Comparison of ENCODE assay signal across 8 cellular contexts in genomic region chr9:125239631-125240597, GRCh38. TPM values are rescaled to one million over a fixed set of nuclear protein-coding genes. Genes with fewer than 3 reads are reported as not detected.
A peak's percentile ranks its signal among the peaks of the same experiment; 100 is the strongest.
DNase-seq lines count a peak whose midpoint lies in the region; ATAC-seq and TF ChIP-seq lines count a peak whose summit lies in the region.

No MANE protein-coding gene starts in this region.

- no peaks in the 10 kb centered on the region for H3K27me3 Mint-ChIP-seq in T-helper 17 cell

- DNase-seq in GM12864 (ENCODE audit: low read depth) (no peak), T-helper 17 cell (no peak), fibroblast of villous mesenchyme (ENCODE audit: low read depth) (no peak), retinal pigment epithelial cell (ENCODE audit: low read depth) (no peak), LoVo (ENCODE audit: low spot score) (no peak)

- no peaks in the 10 kb centered on the region for H3K9me3 ChIP-seq in T-helper 17 cell (ENCODE audit: control insufficient read depth, low read length, poor library complexity, severe bottlenecking)

- ATAC-seq in T-helper 17 cell, result no peak
- no peak for ATAC-seq in HG03571 (IDR thresholded peaks at IDR 0.05; ENCODE audit: unreplicated experiment)
- no peak for ATAC-seq in GM21528 (IDR thresholded peaks at IDR 0.05; ENCODE audit: low FRiP score, unreplicated experiment)
- no peak for ATAC-seq in HG02610 (IDR thresholded peaks at IDR 0.05; ENCODE audit: unreplicated experiment)

- peaks cover 42% of the 10 kb centered on the region for H3K4me1 Mint-ChIP-seq in T-helper 17 cell

- peak overlapping the region; percentile 94 for H3K4me3 Mint-ChIP-seq in T-helper 17 cell

- peaks cover 16% of the 10 kb centered on the region for H3K36me3 Mint-ChIP-seq in T-helper 17 cell (ENCODE audit: low read depth)

- H3K4me3 ChIP-seq in GM12864 (ENCODE audit: low read depth, low read length) (peak overlapping the region; percentile 73), fibroblast of villous mesenchyme (ENCODE audit: low read depth, low read length) (peak overlapping the region; percentile 90), retinal pigment epithelial cell (ENCODE audit: low read length) (peak overlapping the region; percentile 100)

- TF ChIP-seq CTCF in GM12864 (IDR thresholded peaks at IDR 0.05; ENCODE audit: low read depth, low read length, missing control alignments), result no peak
- no peak for TF ChIP-seq CTCF in fibroblast of villous mesenchyme (IDR thresholded peaks at IDR 0.05; ENCODE audit: insufficient read depth, low read depth, low read length)
- no peak for TF ChIP-seq CTCF in retinal pigment epithelial cell (conservative IDR thresholded peaks at IDR 0.05; ENCODE audit: low read depth, low read length)

- H3K27ac Mint-ChIP-seq in T-helper 17 cell, result peak overlapping the region; percentile 98

RNA-seq across cellular contexts. Expression of gene HSPA5, which starts 1.2 kb away (rescaled TPM):
- total RNA-seq in T-helper 17 cell, result 100 to 1,000 TPM; 224 to 229 TPM
- 130 and 132 TPM in 2 replicates for total RNA-seq in fibroblast of villous mesenchyme

RNA-seq across cellular contexts. Expression of gene GAPVD1, which starts 21.7 kb away (rescaled TPM):
- total RNA-seq in T-helper 17 cell (10 to 100 TPM; 67.1 to 76.4 TPM), fibroblast of villous mesenchyme (72.8 and 88.9 TPM in 2 replicates)

RNA-seq across cellular contexts. Expression of gene RABEPK, which starts 39.6 kb away (rescaled TPM):
- 10 to 100 TPM in 1 of 2 donors, 1 to 10 TPM in 1; 9.8 to 13.0 TPM for total RNA-seq in T-helper 17 cell
- 32.0 and 33.8 TPM in 2 replicates for total RNA-seq in fibroblast of villous mesenchyme

RNA-seq across cellular contexts. Expression of gene PPP6C, which starts 50.3 kb away (rescaled TPM):
- total RNA-seq in T-helper 17 cell (10 to 100 TPM; 34.3 to 34.6 TPM), fibroblast of villous mesenchyme (27.4 and 43.2 TPM in 2 replicates)
